9 cellular contexts compared by ENCODE assay signal in the genomic region with DNA sequence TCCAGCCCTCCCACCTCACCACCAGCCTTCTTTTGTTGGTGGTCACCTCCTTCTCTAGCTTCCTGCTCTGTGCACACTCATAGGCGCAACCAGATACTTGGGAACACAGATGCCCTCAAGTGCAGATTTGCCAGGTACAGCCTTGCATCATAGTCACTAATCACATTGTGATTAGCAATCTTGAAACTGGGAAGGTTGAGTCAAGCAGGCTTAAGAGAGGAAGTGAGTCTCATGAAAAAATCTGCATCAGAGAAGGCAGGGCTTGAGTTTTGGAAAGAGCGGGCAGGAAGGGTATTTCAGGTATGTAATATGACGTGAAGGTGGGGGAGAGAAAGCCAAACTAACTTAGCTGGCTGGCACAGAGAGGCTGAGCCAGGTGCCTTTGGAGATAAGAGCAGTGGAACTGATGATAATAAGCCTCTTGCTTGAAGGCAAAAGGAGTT. TPM values are rescaled to one million over a fixed set of nuclear protein-coding genes. Genes with fewer than 3 reads are reported as not detected.
A peak's percentile ranks its signal among the peaks of the same experiment; 100 is the strongest.
DNase-seq lines count a peak whose midpoint lies in the region; ATAC-seq, FAIRE-seq and TF ChIP-seq lines count a peak whose summit lies in the region.
"Had no signal": no experiment of that assay in that cellular context is flagged by ENCODE, and none has a peak within 500 bp of the region (broad histone marks: within the 10 kb centered on the region; RNA-seq: fewer than 3 reads in every experiment).

No MANE protein-coding gene starts in this region.

- CTCF ChIA-PET in GM10248 (lab: Yijun Ruan, JAX), result interaction anchor here (0.7 to 8.0 kb wide), 12 partner anchors 16 to 113 kb away, joined by 3 to 68 read pairs (median 5); partner anchors contain the start of genes CIDEB, IRF9, LTB4R and LTB4R2

- no peaks in the 10 kb centered on the region for H3K27me3 ChIP-seq in neutrophil

- H3K9ac ChIP-seq in kidney (ENCODE audit: low read length in 2 of 2), result no peak overlapping the region

- H3K9me3 ChIP-seq in neutrophil (no peaks in the 10 kb centered on the region), kidney (ENCODE audit: control insufficient read depth in 1 of 2, low read length in 2 of 2) (no peaks in the 10 kb centered on the region)

- H3K36me3 ChIP-seq in neutrophil (peaks cover 5% of the 10 kb centered on the region), kidney (ENCODE audit: control insufficient read depth in 1 of 2, insufficient read depth in 2 of 2, low read length in 2 of 2) (no peaks in the 10 kb centered on the region)

- H3K4me1 ChIP-seq in neutrophil (ENCODE audit: control insufficient read depth in 1 of 2, insufficient read depth in 1 of 2, low read depth in 1 of 2, low read length in 1 of 2) (peaks cover 78 to 79% of the 10 kb centered on the region in 2 experiments), kidney (ENCODE audit: control insufficient read depth in 1 of 2, insufficient read depth in 1 of 2, low read depth in 1 of 2, low read length in 2 of 2) (peaks cover 0 to 10% of the 10 kb centered on the region in 2 donors)

- intact Hi-C loops in kidney (cut with DNase I), result no loop called here

- TF ChIP-seq CTCF in GM10248 (IDR thresholded peaks at IDR 0.05; ENCODE audit: control extremely low read depth, extremely low read depth, low read depth, missing control alignments), result no peak
- no peak for TF ChIP-seq CTCF in neutrophil (IDR thresholded peaks at IDR 0.05)
- no peak for TF ChIP-seq CTCF in kidney (IDR thresholded peaks at IDR 0.05; ENCODE audit: borderline replicate concordance, extremely low read depth, insufficient read depth)

- DNase-seq in GM10248 (ENCODE audit: extremely low spot score) (peak; percentile 73), M059J (ENCODE audit: low read depth) (peak; percentile 26), activated T-cell treated with anti-CD3 and anti-CD28 coated beads for 48 hours (ENCODE audit: low read depth) (peak; percentile 22), kidney (no peak), NCI-H69 (lab: John Stamatoyannopoulos, UW) (no peak), left lobe of liver (ENCODE audit: low spot score) (no peak)

- no peak for FAIRE-seq in kidney (lab: Jason Lieb, UNC)
- FAIRE-seq: H1 had no signal

- H3K27ac ChIP-seq in neutrophil (peak overlapping the region; percentile 95), kidney (ENCODE audit: low read depth in 2 of 2, low read length in 2 of 2) (no peak overlapping the region)

- ATAC-seq in GM21526 (IDR thresholded peaks at IDR 0.05; ENCODE audit: low FRiP score, unreplicated experiment), result peak; percentile 46
- no peak for ATAC-seq in left lobe of liver

- POLR2A ChIA-PET in GM10248 (lab: Yijun Ruan, JAX), result interaction anchor here (0.7 to 1.5 kb wide), 2 partner anchors 23 to 32 kb away, joined by 9 to 12 read pairs; partner anchors contain the start of gene TINF2

- peak overlapping the region; percentile 6 to 26 for H3K4me3 ChIP-seq in neutrophil (ENCODE audit: low read depth in 1 of 2, low read length in 1 of 2)
- H3K4me3 ChIP-seq in kidney (ENCODE audit: low read length in 2 of 2), result no peak overlapping the region

RNA-seq across cellular contexts. Expression of gene RABGGTA, which starts 2.7 kb away (rescaled TPM):
- 15.4 and 17.7 TPM in 2 replicates for total RNA-seq in M059J (2014; rRNA removed; shearing (Covaris generic))
- total RNA-seq in kidney (33.9 TPM), left lobe of liver (15.8 TPM)
- 25.8 TPM for polyA plus RNA-seq in kidney (ENCODE audit: insufficient read depth, low read depth, low replicate concordance)

RNA-seq across cellular contexts. Expression of gene TGM1, which starts 11.1 kb away (rescaled TPM):
- total RNA-seq in M059J (2014; rRNA removed; shearing (Covaris generic)), result 0.05 and 0.12 TPM in 2 replicates
- total RNA-seq in kidney, result 13.1 TPM
- polyA plus RNA-seq in kidney (ENCODE audit: insufficient read depth, low read depth, low replicate concordance), result 4.5 TPM
- total RNA-seq in left lobe of liver, result 1.8 TPM

RNA-seq across cellular contexts. Expression of gene DHRS1, which starts 25.5 kb away (rescaled TPM):
- total RNA-seq in M059J (2014; rRNA removed; shearing (Covaris generic)), result 15.4 and 20.9 TPM in 2 replicates
- total RNA-seq in kidney (32.7 TPM), left lobe of liver (91.0 TPM)
- polyA plus RNA-seq in kidney (ENCODE audit: insufficient read depth, low read depth, low replicate concordance), result 56.7 TPM

RNA-seq across cellular contexts. Expression of gene NOP9, which starts 25.5 kb away (rescaled TPM):
- total RNA-seq in M059J (2014; rRNA removed; shearing (Covaris generic)), result 8.9 and 14.0 TPM in 2 replicates
- 25.7 TPM for total RNA-seq in kidney
- 8.6 TPM for polyA plus RNA-seq in kidney (ENCODE audit: insufficient read depth, low read depth, low replicate concordance)
- 17.2 TPM for total RNA-seq in left lobe of liver

RNA-seq across cellular contexts. Expression of gene TINF2, which starts 31.7 kb away (rescaled TPM):
- 45.9 and 58.1 TPM in 2 replicates for total RNA-seq in M059J (2014; rRNA removed; shearing (Covaris generic))
- 99.4 TPM for total RNA-seq in kidney
- 57.0 TPM for polyA plus RNA-seq in kidney (ENCODE audit: insufficient read depth, low read depth, low replicate concordance)
- 24.2 TPM for total RNA-seq in left lobe of liver

Comparison
In these comparisons a context has a peak if more than half of its experiments do, and no peak if none do; other contexts are left out.
1. DNase-seq: peak in GM10248 (single experiment), M059J (single experiment) and activated T-cell treated with anti-CD3 and anti-CD28 coated beads for 48 hours (single experiment); none in kidney (single experiment), NCI-H69 (single experiment) and left lobe of liver (single experiment).
2. H3K4me3 ChIP-seq: peak in neutrophil (2 of 2); none in kidney (0 of 2).